18 cellular contexts compared by ENCODE assay signal in the genomic region with DNA sequence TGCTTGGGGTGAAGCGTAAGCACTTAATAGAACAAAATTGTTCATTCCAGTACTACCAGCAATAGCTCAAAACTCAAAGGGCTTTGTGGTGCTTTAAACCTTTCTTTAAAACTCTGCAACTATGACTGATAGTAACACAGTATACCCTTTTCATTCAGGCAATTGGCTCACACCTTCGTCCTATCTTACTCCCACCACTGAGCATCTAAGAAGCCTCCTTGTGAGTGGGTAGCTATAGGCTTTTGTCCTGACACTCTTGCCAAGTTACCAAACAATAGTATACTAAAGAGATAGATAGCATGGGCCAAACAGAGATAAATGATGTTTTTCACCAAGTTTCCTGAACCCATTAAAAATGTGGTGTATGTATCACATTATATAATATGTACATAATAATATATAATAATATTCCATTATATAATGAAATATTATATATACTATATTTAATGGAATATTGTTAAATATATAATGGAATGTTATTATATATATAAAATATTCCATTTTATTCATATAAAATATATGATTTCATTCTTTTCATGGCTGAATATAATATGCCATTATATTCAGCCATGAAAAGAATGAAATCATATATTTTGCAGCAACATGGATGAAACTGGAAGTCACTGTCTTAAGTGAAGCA.
A peak's percentile ranks its signal among the peaks of the same experiment; 100 is the strongest.
DNase-seq lines count a peak whose midpoint lies in the region; ATAC-seq, FAIRE-seq and TF ChIP-seq lines count a peak whose summit lies in the region.
"Had no signal": no experiment of that assay in that cellular context is flagged by ENCODE, and none has a peak within 500 bp of the region (broad histone marks: within the 10 kb centered on the region; RNA-seq: fewer than 3 reads in every experiment).

No MANE protein-coding gene starts in this region.

- H3K4me1 ChIP-seq in SK-N-SH (ENCODE audit: control insufficient read depth in 1 of 2, insufficient read depth in 2 of 2, low read depth in 1 of 2, low read length in 1 of 2) (peaks cover 0 to 6% of the 10 kb centered on the region in 2 experiments; a peak in 1 of 4 replicates), subcutaneous abdominal adipose tissue (ENCODE audit: control insufficient read depth in 5 of 5, insufficient read depth in 5 of 5, low read length in 5 of 5) (peaks cover 0 to 32% (median 0%) of the 10 kb centered on the region in 5 donors), mucosa of descending colon (ENCODE audit: low read depth) (no peaks in the 10 kb centered on the region)

- no peak overlapping the region for H3K4me2 ChIP-seq in SK-N-SH

- H3K9ac ChIP-seq in SK-N-SH, result no peak overlapping the region
- no peak overlapping the region for H3K9ac ChIP-seq in subcutaneous abdominal adipose tissue (ENCODE audit: low read length in 5 of 5)

- no peak for ATAC-seq in GM21786 (IDR thresholded peaks at IDR 0.05; ENCODE audit: unreplicated experiment)
- ATAC-seq in mucosa of descending colon, result no peak
- ATAC-seq: HCT116, PC-3 had no signal

- no peak for TF ChIP-seq EP300 in SK-N-SH (IDR thresholded peaks at IDR 0.05; ENCODE audit: borderline replicate concordance in 1 of 2, low read depth in 1 of 2, low read length in 1 of 2)

- H4K20me1 ChIP-seq in SK-N-SH (ENCODE audit: insufficient read depth), result no peaks in the 10 kb centered on the region

- no peak for TF ChIP-seq RAD21 in SK-N-SH (IDR thresholded peaks at IDR 0.05; ENCODE audit: low read length)

- H3K9me3 ChIP-seq in SK-N-SH (no peaks in the 10 kb centered on the region), subcutaneous abdominal adipose tissue (ENCODE audit: control insufficient read depth in 5 of 5, low read length in 5 of 5) (no peaks in the 10 kb centered on the region), mucosa of descending colon (no peaks in the 10 kb centered on the region)

- TF ChIP-seq CTCF in SK-N-SH (IDR thresholded peaks at IDR 0.05), result no peak
- TF ChIP-seq CTCF in mucosa of descending colon (IDR thresholded peaks at IDR 0.05), result no peak
- no peak for TF ChIP-seq CTCF in osteocyte (IDR thresholded peaks at IDR 0.05)

- 77% methylated on average over 2 of the region's 2 CpGs for WGBS in SK-N-SH (ENCODE audit: low lambda C conversion rate)

- no peaks in the 10 kb centered on the region for H3K36me3 Mint-ChIP-seq in activated CD4-positive, alpha-beta T cell treated with anti-CD3 and anti-CD28 coated beads, Interleukin-2, amount 10 ng/mL, durations not matched to agents 24 days and 14 days (ENCODE audit: low read depth)
- H3K36me3 Mint-ChIP-seq in osteocyte (ENCODE audit: unreplicated experiment), result no peaks in the 10 kb centered on the region
- H3K36me3 Mint-ChIP-seq: CD4-positive, alpha-beta memory T cell had no signal

- H2AFZ ChIP-seq in SK-N-SH (ENCODE audit: low read depth), result peak overlapping the region; percentile 61; the same call in 1 of the 2 replicates

- DNase-seq in activated CD4-positive, alpha-beta T cell treated with anti-CD3 and anti-CD28 coated beads, Interleukin-2, amount 10 ng/mL, durations not matched to agents 24 days and 14 days, result peak; percentile 36
- no peak for DNase-seq in activated CD4-positive, alpha-beta T cell treated with anti-CD3 and anti-CD28 coated beads for 48 hours
- DNase-seq in SK-N-SH (no peak), frontal cortex (ENCODE audit: low spot score in 2 of 2) (no peak), mucosa of descending colon (no peak), osteocyte (ENCODE audit: extremely low spot score, unreplicated experiment) (no peak)
- DNase-seq: CD4-positive, alpha-beta memory T cell; DMS79; NCI-H1417 treated with DMSO at 0.1 percent for 48 hours; NCI-H1930; NCI-H2171; NCI-H446 treated with DMSO at 0.1 percent for 48 hours; PC-3 had no signal

- H3K9me3 Mint-ChIP-seq in activated CD4-positive, alpha-beta T cell treated with anti-CD3 and anti-CD28 coated beads, Interleukin-2, amount 10 ng/mL, durations not matched to agents 24 days and 14 days, result no peaks in the 10 kb centered on the region
- no peaks in the 10 kb centered on the region for H3K9me3 Mint-ChIP-seq in osteocyte (ENCODE audit: unreplicated experiment)
- H3K9me3 Mint-ChIP-seq: CD4-positive, alpha-beta memory T cell had no signal

- H3K9me2 ChIP-seq in SK-N-SH, result no peaks in the 10 kb centered on the region

- no peaks in the 10 kb centered on the region for H3K79me2 ChIP-seq in SK-N-SH (ENCODE audit: insufficient read depth)

- CTCF ChIA-PET in SK-N-SH (lab: Yijun Ruan, JAX), result interaction anchor here (0.6 to 1.9 kb wide), 2 partner anchors 66 to 1053 kb away, joined by 3 to 4 read pairs; no protein-coding TSS in a partner anchor

- no peaks in the 10 kb centered on the region for H3F3A ChIP-seq in SK-N-SH (replicated peaks; ENCODE audit: insufficient read depth)

- peak; percentile 49 for FAIRE-seq in frontal cortex (lab: Jason Lieb, UNC)
- FAIRE-seq: D721Med had no signal

- H3K4me1 Mint-ChIP-seq in activated CD4-positive, alpha-beta T cell treated with anti-CD3 and anti-CD28 coated beads, Interleukin-2, amount 10 ng/mL, durations not matched to agents 24 days and 14 days, result no peaks in the 10 kb centered on the region
- peaks cover 12% of the 10 kb centered on the region for H3K4me1 Mint-ChIP-seq in osteocyte (ENCODE audit: unreplicated experiment)
- H3K4me1 Mint-ChIP-seq: CD4-positive, alpha-beta memory T cell had no signal

- POLR2A ChIA-PET in SK-N-SH (lab: Yijun Ruan, JAX), result no interaction called here

- H3K36me3 ChIP-seq in SK-N-SH (replicated peaks in 1 of 2; ENCODE audit: control insufficient read depth in 1 of 2, insufficient read depth in 2 of 2, low read length in 1 of 2), result no peaks in the 10 kb centered on the region
- H3K36me3 ChIP-seq in subcutaneous abdominal adipose tissue (ENCODE audit: control insufficient read depth in 5 of 5, insufficient read depth in 5 of 5, low read length in 5 of 5), result no peaks in the 10 kb centered on the region
- H3K36me3 ChIP-seq in mucosa of descending colon (ENCODE audit: low read depth), result no peaks in the 10 kb centered on the region

- H3K27me3 ChIP-seq in SK-N-SH (ENCODE audit: insufficient read depth), result no peaks in the 10 kb centered on the region
- H3K27me3 ChIP-seq in subcutaneous abdominal adipose tissue (ENCODE audit: control insufficient read depth in 5 of 5, insufficient read depth in 4 of 5, low read length in 5 of 5), result no peaks in the 10 kb centered on the region

- H3K27ac Mint-ChIP-seq in activated CD4-positive, alpha-beta T cell treated with anti-CD3 and anti-CD28 coated beads, Interleukin-2, amount 10 ng/mL, durations not matched to agents 24 days and 14 days, result no peak overlapping the region
- no peak overlapping the region for H3K27ac Mint-ChIP-seq in osteocyte (ENCODE audit: unreplicated experiment)
- H3K27ac Mint-ChIP-seq: CD4-positive, alpha-beta memory T cell had no signal

- H3K27me3 Mint-ChIP-seq in activated CD4-positive, alpha-beta T cell treated with anti-CD3 and anti-CD28 coated beads, Interleukin-2, amount 10 ng/mL, durations not matched to agents 24 days and 14 days, result peaks cover 8% of the 10 kb centered on the region
- no peaks in the 10 kb centered on the region for H3K27me3 Mint-ChIP-seq in osteocyte (ENCODE audit: unreplicated experiment)

- no peak overlapping the region for H3K4me3 Mint-ChIP-seq in activated CD4-positive, alpha-beta T cell treated with anti-CD3 and anti-CD28 coated beads, Interleukin-2, amount 10 ng/mL, durations not matched to agents 24 days and 14 days
- H3K4me3 Mint-ChIP-seq in osteocyte (ENCODE audit: unreplicated experiment), result no peak overlapping the region
- H3K4me3 Mint-ChIP-seq: CD4-positive, alpha-beta memory T cell had no signal

- H3K4me3 ChIP-seq in SK-N-SH (ENCODE audit: low read depth in 2 of 2, low read length in 1 of 2) (no peak overlapping the region), subcutaneous abdominal adipose tissue (ENCODE audit: low read depth in 1 of 5, low read length in 5 of 5) (no peak overlapping the region), mucosa of descending colon (no peak overlapping the region)

- H3K27ac ChIP-seq in SK-N-SH (ENCODE audit: low read depth in 2 of 2, low read length in 1 of 2), result no peak overlapping the region
- H3K27ac ChIP-seq in subcutaneous abdominal adipose tissue (ENCODE audit: low read depth, low read length), result peak overlapping the region; percentile 77
- H3K27ac ChIP-seq: 22Rv1 had no signal

- intact Hi-C loops in activated CD4-positive, alpha-beta T cell treated with anti-CD3 and anti-CD28 coated beads, Interleukin-2, amount 10 ng/mL, durations not matched to agents 24 days and 14 days (cut with micrococcal nuclease), result no loop called here
- intact Hi-C loops in mucosa of descending colon (cut with DNase I, micrococcal nuclease), result no loop called here

TF ChIP-seq in SK-N-SH, 30 proteins besides CTCF, POLR2A, EP300 and RAD21:
- TF ChIP-seq GATA2 (CRISPR knock-in tag; IDR thresholded peaks at IDR 0.05) (no peak), NFIC (IDR thresholded peaks at IDR 0.05; ENCODE audit: borderline replicate concordance) (no peak)
- TF ChIP-seq, protein P1, sequence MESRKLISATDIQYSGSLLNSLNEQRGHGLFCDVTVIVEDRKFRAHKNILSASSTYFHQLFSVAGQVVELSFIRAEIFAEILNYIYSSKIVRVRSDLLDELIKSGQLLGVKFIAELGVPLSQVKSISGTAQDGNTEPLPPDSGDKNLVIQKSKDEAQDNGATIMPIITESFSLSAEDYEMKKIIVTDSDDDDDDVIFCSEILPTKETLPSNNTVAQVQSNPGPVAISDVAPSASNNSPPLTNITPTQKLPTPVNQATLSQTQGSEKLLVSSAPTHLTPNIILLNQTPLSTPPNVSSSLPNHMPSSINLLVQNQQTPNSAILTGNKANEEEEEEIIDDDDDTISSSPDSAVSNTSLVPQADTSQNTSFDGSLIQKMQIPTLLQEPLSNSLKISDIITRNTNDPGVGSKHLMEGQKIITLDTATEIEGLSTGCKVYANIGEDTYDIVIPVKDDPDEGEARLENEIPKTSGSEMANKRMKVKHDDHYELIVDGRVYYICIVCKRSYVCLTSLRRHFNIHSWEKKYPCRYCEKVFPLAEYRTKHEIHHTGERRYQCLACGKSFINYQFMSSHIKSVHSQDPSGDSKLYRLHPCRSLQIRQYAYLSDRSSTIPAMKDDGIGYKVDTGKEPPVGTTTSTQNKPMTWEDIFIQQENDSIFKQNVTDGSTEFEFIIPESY (IDR thresholded peaks at IDR 0.05; ENCODE audit: borderline replicate concordance, low read depth), result no peak
